Comparison of ENCODE assay signal across 8 cellular contexts in the genomic region with DNA sequence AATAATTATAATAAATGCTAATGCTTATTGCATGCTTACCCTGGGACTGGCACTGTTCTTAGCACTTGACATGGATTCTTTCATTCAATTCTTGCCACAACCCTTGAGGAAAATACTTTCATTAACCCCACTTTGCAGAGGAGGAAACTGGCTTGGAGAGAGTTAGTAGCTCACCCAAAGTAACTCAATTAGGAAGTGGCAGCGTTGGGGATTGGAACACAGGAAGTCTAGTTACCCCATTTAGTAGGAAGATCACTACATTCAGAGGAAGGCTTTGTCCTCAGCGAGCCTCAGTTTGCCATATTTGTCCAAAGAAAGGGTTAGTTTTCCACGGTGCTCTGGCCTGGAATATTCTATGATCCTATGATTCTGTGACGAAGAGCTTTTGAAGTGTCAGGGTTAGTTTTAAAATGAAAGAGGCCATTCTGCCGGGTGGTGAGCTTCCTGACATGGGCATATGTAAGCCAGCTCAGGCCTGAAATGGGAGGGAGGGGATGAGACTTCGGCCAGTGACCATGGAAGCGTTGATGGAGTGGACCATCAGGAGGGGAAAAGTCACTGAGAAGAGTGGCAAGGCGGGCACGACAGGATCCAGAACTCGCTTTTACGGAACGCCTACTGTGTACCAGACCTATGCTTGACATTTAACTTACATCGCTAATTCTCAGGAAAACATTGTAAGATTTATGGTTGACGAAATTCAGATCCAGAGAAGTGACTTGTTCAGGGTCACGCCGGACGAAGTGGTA. TPM values are rescaled to one million over a fixed set of nuclear protein-coding genes. Genes with fewer than 3 reads are reported as not detected.
A peak's percentile ranks its signal among the peaks of the same experiment; 100 is the strongest.
DNase-seq lines count a peak whose midpoint lies in the region; ATAC-seq, FAIRE-seq and TF ChIP-seq lines count a peak whose summit lies in the region.

No MANE protein-coding gene starts in this region.

- H3K27ac Mint-ChIP-seq in activated T-cell treated with anti-CD3 and anti-CD28 coated beads, Interleukin-2, amount 50 U/mL, for 24 hours: peak overlapping the region; percentile 96
- peak overlapping the region; percentile 91 for H3K27ac Mint-ChIP-seq in activated CD4-positive, alpha-beta memory T cell treated with anti-CD3 and anti-CD28 coated beads for 36 hours

- FAIRE-seq in keratinocyte (lab: Jason Lieb, UNC): no peak

- H3K4me2 ChIP-seq in keratinocyte (ENCODE audit: control insufficient read depth, extremely low read depth, insufficient read depth, low read depth, low read length): peak overlapping the region; percentile 92

- H3K4me1 ChIP-seq in keratinocyte (ENCODE audit: control insufficient read depth, extremely low read depth, insufficient read depth, low read length) (peaks cover 26% of the 10 kb centered on the region), testis (peaks cover 17% of the 10 kb centered on the region)

- POLR2A ChIA-PET in activated CD4-positive, alpha-beta memory T cell treated with anti-CD3 and anti-CD28 coated beads for 36 hours (lab: Charles Lee): interaction anchor here (0.9 kb wide), 1 partner anchor 236 kb away, joined by 3 read pairs; no protein-coding TSS in a partner anchor

- intact Hi-C loops in activated CD4-positive, alpha-beta memory T cell treated with anti-CD3 and anti-CD28 coated beads for 36 hours (cut with micrococcal nuclease): loop anchor here (1.0 to 5.0 kb wide), 8 partner anchors 28 to 379 kb away; a partner anchor contains a TSS
- intact Hi-C loops in testis (cut with DNase I; ENCODE audit: low total_unique reads): loop anchor here (2.0 kb wide), 1 partner anchor 147 kb away; no protein-coding TSS in a partner anchor

- no peak for TF ChIP-seq POLR2A in testis (IDR thresholded peaks at IDR 0.05)

- peaks cover 59% of the 10 kb centered on the region for H3K4me1 Mint-ChIP-seq in activated T-cell treated with anti-CD3 and anti-CD28 coated beads, Interleukin-2, amount 50 U/mL, for 24 hours (ENCODE audit: low read depth)
- H3K4me1 Mint-ChIP-seq in activated CD4-positive, alpha-beta memory T cell treated with anti-CD3 and anti-CD28 coated beads for 36 hours (ENCODE audit: low read depth): peaks cover 55% of the 10 kb centered on the region

- TF ChIP-seq CTCF in keratinocyte (optimal IDR thresholded peaks at IDR 0.05 in 1 of 3, IDR thresholded peaks at IDR 0.05 in 1 of 3, conservative IDR thresholded peaks at IDR 0.05 in 1 of 3; ENCODE audit: extremely low read depth in 1 of 3, insufficient read depth in 2 of 3, low read length in 3 of 3): no peak
- no peak for TF ChIP-seq CTCF in testis (IDR thresholded peaks at IDR 0.05)

- H3K36me3 ChIP-seq in keratinocyte (ENCODE audit: control insufficient read depth in 2 of 2, extremely low read depth in 1 of 2, insufficient read depth in 2 of 2, low read length in 2 of 2) (peaks cover 1 to 6% of the 10 kb centered on the region in 2 experiments), testis (ENCODE audit: low read depth, missing control alignments) (no peaks in the 10 kb centered on the region)

- peak overlapping the region; percentile 73 for H3K27ac ChIP-seq in keratinocyte (ENCODE audit: control insufficient read depth, insufficient read depth, low read length)
- no peak overlapping the region for H3K27ac ChIP-seq in testis

- H3K9me1 ChIP-seq in keratinocyte (ENCODE audit: control insufficient read depth, extremely low read depth, insufficient read depth, low read length): no peaks in the 10 kb centered on the region

- DNase-seq in activated T-cell treated with anti-CD3 and anti-CD28 coated beads, Interleukin-2, amount 50 U/mL, for 24 hours: no peak
- no peak for DNase-seq in activated T-cell treated with anti-CD3 and anti-CD28 coated beads, Interleukin-2, amount 50 U/mL, for 48 hours
- no peak for DNase-seq in activated CD4-positive, alpha-beta memory T cell treated with anti-CD3 and anti-CD28 coated beads for 36 hours
- DNase-seq in keratinocyte (ENCODE audit: low read depth, low spot score) (no peak), testis (no peak)
- DNase-seq in effector CD4-positive, alpha-beta T cell: no peak

- H3K36me3 Mint-ChIP-seq in activated T-cell treated with anti-CD3 and anti-CD28 coated beads, Interleukin-2, amount 50 U/mL, for 24 hours (ENCODE audit: low read depth): peaks cover 4% of the 10 kb centered on the region
- H3K36me3 Mint-ChIP-seq in activated CD4-positive, alpha-beta memory T cell treated with anti-CD3 and anti-CD28 coated beads for 36 hours: peaks cover 1% of the 10 kb centered on the region

- H4K20me1 ChIP-seq in keratinocyte (ENCODE audit: control insufficient read depth, extremely low read depth, insufficient read depth, low read length): no peaks in the 10 kb centered on the region

- no peaks in the 10 kb centered on the region for H3K27me3 ChIP-seq in keratinocyte (ENCODE audit: control insufficient read depth, extremely low read depth, insufficient read depth, low read length)
- H3K27me3 ChIP-seq in testis: no peaks in the 10 kb centered on the region

- CTCF ChIA-PET in activated CD4-positive, alpha-beta memory T cell treated with anti-CD3 and anti-CD28 coated beads for 36 hours (lab: Charles Lee): interaction anchor here (0.7 to 4.0 kb wide), 2 partner anchors 148 to 316 kb away, joined by 4 to 71 read pairs; no protein-coding TSS in a partner anchor

- no peak overlapping the region for H2AFZ ChIP-seq in keratinocyte (ENCODE audit: control insufficient read depth, low read length)

- H3K4me3 Mint-ChIP-seq in activated T-cell treated with anti-CD3 and anti-CD28 coated beads, Interleukin-2, amount 50 U/mL, for 24 hours: peak overlapping the region; percentile 79
- peak overlapping the region; percentile 80 for H3K4me3 Mint-ChIP-seq in activated CD4-positive, alpha-beta memory T cell treated with anti-CD3 and anti-CD28 coated beads for 36 hours

- 54 to 56% methylated on average over 14 to 17 of the region's 17 CpGs for WGBS in testis, 2 donors

- H3K27me3 Mint-ChIP-seq in activated T-cell treated with anti-CD3 and anti-CD28 coated beads, Interleukin-2, amount 50 U/mL, for 24 hours: no peaks in the 10 kb centered on the region
- no peaks in the 10 kb centered on the region for H3K27me3 Mint-ChIP-seq in activated CD4-positive, alpha-beta memory T cell treated with anti-CD3 and anti-CD28 coated beads for 36 hours

- dilution Hi-C loops in keratinocyte (cut with MboI; ENCODE audit: extremely low pct_ligation_motif_present, low sequenced_read_pairs): no loop called here

- H3K79me2 ChIP-seq in keratinocyte (ENCODE audit: control insufficient read depth, insufficient read depth, low read length): peaks cover 4% of the 10 kb centered on the region

- H3K9ac ChIP-seq in keratinocyte (ENCODE audit: control insufficient read depth, extremely low read depth, insufficient read depth, low read length): peak overlapping the region; percentile 96

- ATAC-seq in HG03378 (IDR thresholded peaks at IDR 0.05; ENCODE audit: unreplicated experiment) (no peak), HG03520 (IDR thresholded peaks at IDR 0.05; ENCODE audit: unreplicated experiment) (no peak)

- peak overlapping the region in 2 of 3 experiments; percentile 86 to 97 for H3K4me3 ChIP-seq in keratinocyte (ENCODE audit: control insufficient read depth in 2 of 3, extremely low read depth in 1 of 3, insufficient read depth in 2 of 3, low read depth in 1 of 3, low read length in 3 of 3)
- peak overlapping the region; percentile 70 to 73 for H3K4me3 ChIP-seq in testis

- H3K9me3 ChIP-seq in keratinocyte (ENCODE audit: control insufficient read depth, low read depth, low read length): no peaks in the 10 kb centered on the region
- H3K9me3 ChIP-seq in testis: no peaks in the 10 kb centered on the region

- no peaks in the 10 kb centered on the region for H3K9me3 Mint-ChIP-seq in activated T-cell treated with anti-CD3 and anti-CD28 coated beads, Interleukin-2, amount 50 U/mL, for 24 hours
- H3K9me3 Mint-ChIP-seq in activated CD4-positive, alpha-beta memory T cell treated with anti-CD3 and anti-CD28 coated beads for 36 hours: no peaks in the 10 kb centered on the region

RNA-seq across cellular contexts. Expression of a gene that starts 28.2 kb away (rescaled TPM):
- total RNA-seq in activated CD4-positive, alpha-beta memory T cell treated with anti-CD3 and anti-CD28 coated beads for 36 hours: 10 to 100 TPM; 67.6 to 71.0 TPM
- 16.4 to 23.6 TPM (median 21.1 TPM) in 3 replicates for polyA plus RNA-seq in keratinocyte
- polyA plus RNA-seq in keratinocyte (2011; ENCODE audit: low read depth): 28.2 TPM
- polyA plus RNA-seq in keratinocyte (2011; cell fraction: cytosol; rRNA removed): 12.6 and 22.4 TPM in 2 replicates
- polyA plus RNA-seq in keratinocyte (2011; cell fraction: nucleus; rRNA removed): 44.3 and 50.2 TPM in 2 replicates
- 9.3 and 16.2 TPM in 2 replicates for polyA plus RNA-seq in keratinocyte (2012; ENCODE audit: low replicate concordance)
- polyA minus RNA-seq in keratinocyte: 25.9 to 43.2 TPM (median 29.4 TPM) in 3 replicates
- polyA minus RNA-seq in keratinocyte (2011; cell fraction: cytosol; rRNA and poly(A)+ RNA removed): 15.5 TPM
- 32.4 and 65.4 TPM in 2 replicates for polyA minus RNA-seq in keratinocyte (2011; cell fraction: nucleus; rRNA and poly(A)+ RNA removed)
- total RNA-seq in testis: 10 to 100 TPM; 46.6 to 66.5 TPM
- 23.5 TPM for polyA plus RNA-seq in testis (ENCODE audit: insufficient read depth, low read depth, low replicate concordance)
